ENCODE assay signal across 1 cellular context in genomic region chr5:141521244-141521781, GRCh38.
TF ChIP-seq lines count a peak whose summit lies in the region.

No MANE protein-coding gene starts in this region.

TF ChIP-seq in K562, 482 proteins besides CTCF, POLR2A, EP300 and RAD21 (continued from another document):
- TF ChIP-seq CC2D1A (IDR thresholded peaks at IDR 0.05): no peak
- TF ChIP-seq KAT2B (IDR thresholded peaks at IDR 0.05; ENCODE audit: low read depth, low read length): no peak
- TF ChIP-seq CREBBP (IDR thresholded peaks at IDR 0.05; ENCODE audit: low read depth, low read length): no peak
